ENCODE assay signal across 7 cellular contexts in the genomic region with DNA sequence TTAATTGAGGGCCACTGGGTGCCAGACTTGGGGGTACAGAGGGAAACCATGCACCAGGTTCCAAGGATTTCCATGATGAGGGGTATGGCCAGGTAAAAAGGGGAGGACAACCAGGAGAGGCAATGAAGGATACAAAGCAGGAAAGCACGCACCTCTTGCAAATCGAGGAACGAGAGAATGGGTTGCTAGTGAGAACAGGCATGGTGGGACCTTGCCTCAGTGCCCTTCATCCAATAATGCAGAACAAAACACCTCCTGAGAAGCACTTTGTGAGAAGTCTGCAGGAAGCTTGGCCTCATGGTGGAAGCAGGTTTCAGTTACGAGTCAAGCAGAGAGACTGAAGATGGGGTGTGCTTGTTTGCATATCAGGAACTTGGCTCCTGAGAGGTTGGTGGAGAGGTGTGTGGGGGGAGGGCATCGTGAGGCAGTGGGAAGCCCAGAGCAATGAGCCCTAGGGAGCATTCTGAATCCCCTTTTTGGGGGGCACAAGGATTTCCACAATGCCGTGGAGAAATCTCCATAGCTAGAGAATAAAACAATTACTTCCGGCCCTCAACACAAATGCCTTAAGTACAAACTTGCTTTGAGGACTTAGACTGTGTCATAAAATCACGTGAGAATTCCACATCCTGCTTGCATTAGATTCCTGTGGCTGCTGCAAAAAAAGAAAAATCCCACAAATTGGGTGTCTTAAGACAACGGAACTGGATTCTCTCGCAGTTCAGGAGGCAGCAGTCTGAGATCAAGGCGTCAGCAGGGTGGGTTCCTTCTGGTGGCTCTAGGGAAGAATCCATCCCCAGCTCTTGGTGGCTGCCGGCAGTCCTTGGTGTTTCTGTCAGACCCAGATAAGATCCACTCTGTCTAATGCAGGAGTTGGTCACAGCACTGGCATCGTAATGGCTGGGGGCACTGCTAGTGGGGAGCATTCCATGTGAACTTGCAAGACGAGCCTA. TPM values are rescaled to one million over a fixed set of nuclear protein-coding genes. Genes with fewer than 3 reads are reported as not detected.
DNase-seq lines count a peak whose midpoint lies in the region; ATAC-seq and TF ChIP-seq lines count a peak whose summit lies in the region.

No MANE protein-coding gene starts in this region.

- peaks cover 5% of the 10 kb centered on the region for H3K27me3 ChIP-seq in rectal smooth muscle tissue (ENCODE audit: control insufficient read depth, insufficient read depth, low read length)

- TF ChIP-seq CTCF in GM12865 (IDR thresholded peaks at IDR 0.05; ENCODE audit: insufficient read depth, low read depth, low read length, missing control alignments) (no peak), fibroblast of mammary gland (conservative IDR thresholded peaks at IDR 0.05; ENCODE audit: control insufficient read depth, insufficient read depth, low read depth, low read length) (no peak)

- no peaks in the 10 kb centered on the region for H3K36me3 ChIP-seq in rectal smooth muscle tissue (ENCODE audit: control insufficient read depth, insufficient read depth, low read length)

- H3K9ac ChIP-seq in rectal smooth muscle tissue (ENCODE audit: low read length) = no peak overlapping the region

- peak; percentile 6 for DNase-seq in GM12865 (ENCODE audit: low read depth)
- peak; percentile 96 for DNase-seq in RPMI7951 (ENCODE audit: low read depth)
- DNase-seq in fibroblast of mammary gland (ENCODE audit: low read depth) = peak; percentile 67
- DNase-seq in DMS153 (lab: John Stamatoyannopoulos, UW) = no peak

- no peak overlapping the region for H3K4me3 ChIP-seq in GM12865 (ENCODE audit: low read depth, low read length)
- H3K4me3 ChIP-seq in fibroblast of mammary gland (ENCODE audit: control insufficient read depth, low read depth, low read length) = no peak overlapping the region
- H3K4me3 ChIP-seq in rectal smooth muscle tissue (ENCODE audit: low read length) = peak overlapping the region; percentile 37

- ATAC-seq in HG03175 (IDR thresholded peaks at IDR 0.05; ENCODE audit: unreplicated experiment) = no peak
- no peak for ATAC-seq in GM21576 (IDR thresholded peaks at IDR 0.05; ENCODE audit: unreplicated experiment)

- no peaks in the 10 kb centered on the region for H3K4me1 ChIP-seq in rectal smooth muscle tissue (ENCODE audit: control insufficient read depth, insufficient read depth, low read length)

- H3K27ac ChIP-seq in rectal smooth muscle tissue (ENCODE audit: low read depth, low read length) = no peak overlapping the region

RNA-seq across cellular contexts. Expression of gene BACE2, which starts 54.9 kb away (rescaled TPM):
- total RNA-seq in RPMI7951 (2014; rRNA removed; shearing (Covaris generic)) = 89.8 and 96.8 TPM in 2 replicates
